23 cellular contexts compared by ENCODE assay signal in the genomic region with DNA sequence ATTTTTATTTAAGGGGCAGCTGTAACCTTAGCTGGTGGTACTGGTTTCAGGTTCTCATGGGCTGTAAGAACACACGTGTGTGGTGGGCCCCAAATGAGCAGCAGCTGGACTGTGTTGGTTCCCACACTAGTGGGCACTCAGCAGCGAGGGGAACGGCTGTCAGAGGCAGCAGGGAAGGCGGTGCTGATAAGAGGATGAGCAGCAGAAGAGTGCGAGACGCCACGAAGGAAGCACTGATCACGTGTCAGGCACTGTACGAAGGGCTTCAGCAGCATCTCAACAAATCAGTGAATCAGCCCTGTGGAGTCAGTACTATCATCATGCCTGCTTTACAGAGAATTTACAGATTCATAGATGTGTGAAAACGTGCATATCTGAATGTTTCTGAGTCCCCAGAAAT. TPM values are rescaled to one million over a fixed set of nuclear protein-coding genes. Genes with fewer than 3 reads are reported as not detected.
DNase-seq lines count a peak whose midpoint lies in the region; ATAC-seq, FAIRE-seq and TF ChIP-seq lines count a peak whose summit lies in the region.
"Had no signal": no experiment of that assay in that cellular context is flagged by ENCODE, and none has a peak within 500 bp of the region (broad histone marks: within the 10 kb centered on the region; RNA-seq: fewer than 3 reads in every experiment).

No MANE protein-coding gene starts in this region.

- POLR2A ChIA-PET in activated CD8-positive, alpha-beta T cell treated with anti-CD3 and anti-CD28 coated beads, Interleukin-2, amount 10 ng/mL, durations not matched to agents 7 days and 5 days (lab: Charles Lee) = no interaction called here
- POLR2A ChIA-PET in naive thymus-derived CD4-positive, alpha-beta T cell (lab: Charles Lee) = interaction anchor here (0.8 kb wide), 1 partner anchor 11 kb away, joined by 3 read pairs; no protein-coding TSS in a partner anchor

- H3K27me3 ChIP-seq in Loucy (ENCODE audit: insufficient read depth, low read length, poor library complexity, severe bottlenecking) = no peaks in the 10 kb centered on the region
- no peaks in the 10 kb centered on the region for H3K27me3 ChIP-seq in naive thymus-derived CD4-positive, alpha-beta T cell (ENCODE audit: control insufficient read depth in 2 of 2, insufficient read depth in 2 of 2, low read length in 2 of 2)
- H3K27me3 ChIP-seq: left lung, tibial artery had no signal

- CTCF ChIA-PET in activated CD8-positive, alpha-beta T cell treated with anti-CD3 and anti-CD28 coated beads, Interleukin-2, amount 10 ng/mL, durations not matched to agents 7 days and 5 days (lab: Charles Lee) = no interaction called here
- CTCF ChIA-PET in naive thymus-derived CD4-positive, alpha-beta T cell (lab: Charles Lee) = no interaction called here

- no peaks in the 10 kb centered on the region for H3K9me3 ChIP-seq in Loucy (ENCODE audit: insufficient read depth, low read depth, low read length)
- H3K9me3 ChIP-seq in naive thymus-derived CD4-positive, alpha-beta T cell (ENCODE audit: control insufficient read depth in 2 of 3, low read length in 3 of 3) = no peaks in the 10 kb centered on the region
- H3K9me3 ChIP-seq: HAP-1, left lung, tibial artery had no signal

- H3K9me3 Mint-ChIP-seq in activated CD8-positive, alpha-beta T cell treated with anti-CD3 and anti-CD28 coated beads, Interleukin-2, amount 10 ng/mL, durations not matched to agents 7 days and 5 days (ENCODE audit: insufficient read depth) = no peaks in the 10 kb centered on the region
- H3K9me3 Mint-ChIP-seq in naive thymus-derived CD4-positive, alpha-beta T cell = no peaks in the 10 kb centered on the region
- H3K9me3 Mint-ChIP-seq: activated CD4-positive, alpha-beta memory T cell treated with anti-CD3 and anti-CD28 coated beads for 36 hours; activated naive CD4-positive, alpha-beta T cell treated with anti-CD3 and anti-CD28 coated beads, Interleukin-2, amount 50 U/mL, for 72 hours; activated T-cell treated with anti-CD3 and anti-CD28 coated beads, Interleukin-2, amount 50 U/mL, for 4 hours; mesothelial cell of epicardium; neural crest cell had no signal

- peaks cover 14% of the 10 kb centered on the region for H3K36me3 Mint-ChIP-seq in activated CD8-positive, alpha-beta T cell treated with anti-CD3 and anti-CD28 coated beads, Interleukin-2, amount 10 ng/mL, durations not matched to agents 7 days and 5 days (ENCODE audit: low read depth)
- peaks cover 12 to 72% (median 27%) of the 10 kb centered on the region in 5 donors for H3K36me3 Mint-ChIP-seq in naive thymus-derived CD4-positive, alpha-beta T cell

- H3K27me3 Mint-ChIP-seq in activated CD8-positive, alpha-beta T cell treated with anti-CD3 and anti-CD28 coated beads, Interleukin-2, amount 10 ng/mL, durations not matched to agents 7 days and 5 days (ENCODE audit: low read depth) = no peaks in the 10 kb centered on the region
- H3K27me3 Mint-ChIP-seq in naive thymus-derived CD4-positive, alpha-beta T cell = no peaks in the 10 kb centered on the region
- H3K27me3 Mint-ChIP-seq: activated CD4-positive, alpha-beta memory T cell treated with anti-CD3 and anti-CD28 coated beads for 36 hours had no signal

- intact Hi-C loops in naive thymus-derived CD4-positive, alpha-beta T cell (cut with micrococcal nuclease) = loop anchor here in 1 of 2 donors (10.0 kb wide), 1 partner anchor 173 kb away; no protein-coding TSS in a partner anchor

- H3K4me1 Mint-ChIP-seq in activated CD8-positive, alpha-beta T cell treated with anti-CD3 and anti-CD28 coated beads, Interleukin-2, amount 10 ng/mL, durations not matched to agents 7 days and 5 days (ENCODE audit: low read depth) = peaks cover 25% of the 10 kb centered on the region
- H3K4me1 Mint-ChIP-seq in naive thymus-derived CD4-positive, alpha-beta T cell = peaks cover 20 to 43% (median 25%) of the 10 kb centered on the region in 7 donors

- H3K36me3 ChIP-seq in Loucy (ENCODE audit: insufficient read depth, low read length) = peaks cover 59% of the 10 kb centered on the region
- peaks cover 11 to 82% (median 16%) of the 10 kb centered on the region in 3 experiments for H3K36me3 ChIP-seq in naive thymus-derived CD4-positive, alpha-beta T cell (ENCODE audit: control insufficient read depth in 2 of 3, insufficient read depth in 3 of 3, low read length in 3 of 3)

- H3K4me3 ChIP-seq in Loucy (ENCODE audit: low read length, poor library complexity, severe bottlenecking) = peak overlapping the region; percentile 65
- no peak overlapping the region for H3K4me3 ChIP-seq in naive thymus-derived CD4-positive, alpha-beta T cell (ENCODE audit: low read length)
- H3K4me3 ChIP-seq: HAP-1, left lung, tibial artery had no signal

- no peaks in the 10 kb centered on the region for H3K9me2 ChIP-seq in Loucy (replicated peaks; ENCODE audit: low read depth, low read length)

- H3K4me2 ChIP-seq in Loucy (ENCODE audit: low read depth, low read length, poor library complexity, severe bottlenecking) = peak overlapping the region; percentile 82

- H3K9ac ChIP-seq in Loucy (ENCODE audit: low read depth, low read length, poor library complexity, severe bottlenecking) = peak overlapping the region; percentile 63

- no peaks in the 10 kb centered on the region for H3K79me2 ChIP-seq in Loucy (ENCODE audit: insufficient read depth, low read length)

- peaks cover 56% of the 10 kb centered on the region for H3K4me1 ChIP-seq in Loucy (ENCODE audit: insufficient read depth, low read length, poor library complexity, severe bottlenecking)
- peaks cover 3 to 7% of the 10 kb centered on the region in 2 donors for H3K4me1 ChIP-seq in naive thymus-derived CD4-positive, alpha-beta T cell (ENCODE audit: control insufficient read depth in 2 of 2, insufficient read depth in 2 of 2, low read length in 2 of 2)
- H3K4me1 ChIP-seq: HAP-1, left lung had no signal

- peak; percentile 37 for DNase-seq in CMK (ENCODE audit: low read depth)
- DNase-seq in activated CD8-positive, alpha-beta T cell treated with anti-CD3 and anti-CD28 coated beads, Interleukin-2, amount 10 ng/mL, durations not matched to agents 7 days and 5 days = no peak
- peak in 1 of 9 donors; percentile 1 for DNase-seq in naive thymus-derived CD4-positive, alpha-beta T cell
- DNase-seq in DMS79 (lab: John Stamatoyannopoulos, UW) = no peak
- DNase-seq in AML-193 (lab: John Stamatoyannopoulos, UW) = no peak
- no peak for DNase-seq in HTR-8/SVneo (ENCODE audit: insufficient read length, low spot score)
- DNase-seq: activated CD4-positive, alpha-beta memory T cell treated with anti-CD3 and anti-CD28 coated beads for 36 hours; activated T-cell treated with anti-CD3 and anti-CD28 coated beads, Interleukin-2, amount 50 U/mL, for 4 hours; Calu3; effector CD4-positive, alpha-beta T cell; EL; left lung; NCI-H510A treated with DMSO at 0.1 percent for 48 hours; stimulated activated naive CD8-positive, alpha-beta T cell treated with anti-CD3 and anti-CD28 coated beads, Interleukin-15, Interleukin-2, amounts not matched to agents 100 U/mL and 50 U/mL, for 24 hours; tibial artery had no signal

- no peak for FAIRE-seq in HTR-8/SVneo (lab: Jason Lieb, UNC)
- FAIRE-seq: astrocyte, TTC549 had no signal

- no peak overlapping the region for H3K27ac ChIP-seq in naive thymus-derived CD4-positive, alpha-beta T cell (ENCODE audit: low read depth, low read length)
- H3K27ac ChIP-seq: left lung, RWPE1, tibial artery had no signal

- TF ChIP-seq CTCF in Loucy (conservative IDR thresholded peaks at IDR 0.05; ENCODE audit: low read length) = no peak

- H3K27ac Mint-ChIP-seq in activated CD8-positive, alpha-beta T cell treated with anti-CD3 and anti-CD28 coated beads, Interleukin-2, amount 10 ng/mL, durations not matched to agents 7 days and 5 days = peak overlapping the region; percentile 36
- peak overlapping the region in 6 of 9 donors; percentile 15 to 79 (median 32) for H3K27ac Mint-ChIP-seq in naive thymus-derived CD4-positive, alpha-beta T cell
- H3K27ac Mint-ChIP-seq: activated CD4-positive, alpha-beta memory T cell treated with anti-CD3 and anti-CD28 coated beads for 36 hours; mesothelial cell of epicardium had no signal

- no peaks in the 10 kb centered on the region for H4K20me1 ChIP-seq in Loucy (ENCODE audit: insufficient read depth, low read length, poor library complexity, severe bottlenecking)

- peaks cover 15% of the 10 kb centered on the region for H3F3A ChIP-seq in Loucy (ENCODE audit: low read depth)

- no peak overlapping the region for H3K4me3 Mint-ChIP-seq in activated CD8-positive, alpha-beta T cell treated with anti-CD3 and anti-CD28 coated beads, Interleukin-2, amount 10 ng/mL, durations not matched to agents 7 days and 5 days
- peak overlapping the region in 1 of 10 donors; percentile 30 for H3K4me3 Mint-ChIP-seq in naive thymus-derived CD4-positive, alpha-beta T cell
- H3K4me3 Mint-ChIP-seq: activated CD4-positive, alpha-beta memory T cell treated with anti-CD3 and anti-CD28 coated beads for 36 hours; activated T-cell treated with anti-CD3 and anti-CD28 coated beads, Interleukin-2, amount 50 U/mL, for 4 hours; mesothelial cell of epicardium; neural crest cell had no signal

- no peak for ATAC-seq in activated CD8-positive, alpha-beta T cell treated with anti-CD3 and anti-CD28 coated beads, Interleukin-2, amount 10 ng/mL, durations not matched to agents 7 days and 5 days
- ATAC-seq in naive thymus-derived CD4-positive, alpha-beta T cell = peak; percentile 69
- ATAC-seq: left lung had no signal

- H2AFZ ChIP-seq in Loucy (ENCODE audit: low read length) = no peak overlapping the region

RNA-seq across cellular contexts. Expression of gene EMILIN3, which starts 41.0 kb away (rescaled TPM):
- not detected for total RNA-seq in activated CD8-positive, alpha-beta T cell treated with anti-CD3 and anti-CD28 coated beads, Interleukin-2, amount 10 ng/mL, durations not matched to agents 7 days and 5 days
- total RNA-seq in naive thymus-derived CD4-positive, alpha-beta T cell = under 1 TPM in 1 of 5 experiments, not detected in 4; 0.19 TPM
- polyA plus RNA-seq in naive thymus-derived CD4-positive, alpha-beta T cell = not detected
- total RNA-seq: activated CD4-positive, alpha-beta memory T cell treated with anti-CD3 and anti-CD28 coated beads for 36 hours; activated T-cell treated with anti-CD3 and anti-CD28 coated beads, Interleukin-2, amount 50 U/mL, for 4 hours; Calu3 had no signal
